Comparison of ENCODE assay signal across 8 cellular contexts in the genomic region with DNA sequence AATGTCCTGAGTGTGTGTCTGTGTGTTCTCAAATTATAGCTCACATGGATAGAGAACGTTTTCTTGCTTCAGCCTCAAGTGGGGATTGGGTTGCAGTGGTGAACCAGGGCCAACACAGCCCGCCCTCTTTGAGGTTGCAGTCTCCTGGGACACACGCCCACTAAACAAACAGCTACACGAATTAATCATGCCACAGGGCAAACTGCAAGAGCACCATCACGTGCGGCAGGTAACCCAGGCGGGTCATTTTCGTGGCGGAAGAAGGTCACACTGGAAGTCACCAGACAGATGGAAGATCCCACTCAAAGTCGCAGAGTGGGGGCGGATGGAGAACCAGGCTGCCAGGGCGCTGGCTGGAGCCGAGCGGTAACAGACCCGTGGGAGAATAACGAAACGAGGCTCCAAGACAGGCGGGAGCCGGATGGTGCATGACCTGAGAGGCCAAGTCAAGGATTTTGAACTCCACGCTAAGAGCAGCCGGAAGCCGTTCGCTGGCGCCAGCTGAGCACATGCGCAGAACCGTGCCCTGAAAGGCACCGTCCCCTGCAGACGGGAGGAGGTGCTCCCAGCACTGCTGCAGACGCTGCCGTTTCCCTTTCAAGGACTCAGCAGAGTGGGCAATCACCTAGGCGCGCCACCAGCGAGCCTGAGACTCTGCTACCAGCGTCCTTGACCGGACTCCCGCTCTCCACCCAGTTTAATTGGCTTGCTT. TPM values are rescaled to one million over a fixed set of nuclear protein-coding genes. Genes with fewer than 3 reads are reported as not detected.
A peak's percentile ranks its signal among the peaks of the same experiment; 100 is the strongest.
DNase-seq lines count a peak whose midpoint lies in the region; ATAC-seq, FAIRE-seq and TF ChIP-seq lines count a peak whose summit lies in the region.

No MANE protein-coding gene starts in this region.

- POLR2A ChIA-PET in HEK293 (lab: Yijun Ruan, JAX): interaction anchor here (0.9 to 2.7 kb wide), 2 partner anchors 10 to 12 kb away, joined by 3 to 20 read pairs; a partner anchor contains a TSS

- peak; percentile 92 for DNase-seq in DMS53 treated with DMSO at 0.1 percent for 48 hours (lab: John Stamatoyannopoulos, UW; ENCODE audit: unreplicated experiment)
- peak; percentile 93 for DNase-seq in NCI-H2107 treated with DMSO at 0.1 percent for 48 hours (lab: John Stamatoyannopoulos, UW; ENCODE audit: unreplicated experiment)
- DNase-seq in kidney epithelial cell (ENCODE audit: low read depth): no peak
- DNase-seq in suprapubic skin (ENCODE audit: low spot score in 2 of 2): no peak
- no peak for DNase-seq in D721Med (ENCODE audit: insufficient read length, low spot score)

- peak overlapping the region; percentile 29 for H3K27ac Mint-ChIP-seq in activated naive CD8-positive, alpha-beta T cell

- H3K9me3 Mint-ChIP-seq in activated naive CD8-positive, alpha-beta T cell (ENCODE audit: low read depth): no peaks in the 10 kb centered on the region

- H3K27ac ChIP-seq in HEK293 (ENCODE audit: extremely low read depth, low read depth, low read length) (peak overlapping the region; percentile 40; the same call in 1 of the 2 replicates), suprapubic skin (no peak overlapping the region)

- H3K27me3 Mint-ChIP-seq in activated naive CD8-positive, alpha-beta T cell: no peaks in the 10 kb centered on the region

- H3K4me1 Mint-ChIP-seq in activated naive CD8-positive, alpha-beta T cell (ENCODE audit: low read depth): peaks cover 32% of the 10 kb centered on the region

- peaks cover under 1% of the 10 kb centered on the region for H3K36me3 Mint-ChIP-seq in activated naive CD8-positive, alpha-beta T cell

- no peak for TF ChIP-seq EP300 in suprapubic skin (IDR thresholded peaks at IDR 0.05)

- peaks cover 3% of the 10 kb centered on the region; the same call in 1 of the 2 replicates for H3K4me1 ChIP-seq in HEK293 (ENCODE audit: control insufficient read depth, insufficient read depth, low read length)
- H3K4me1 ChIP-seq in suprapubic skin: peaks cover 5% of the 10 kb centered on the region

- H3K36me3 ChIP-seq in HEK293 (ENCODE audit: control insufficient read depth in 2 of 2, insufficient read depth in 1 of 2, low read length in 2 of 2) (peaks cover 0 to 37% of the 10 kb centered on the region in 2 experiments; a peak in 1 of 3 replicates), kidney epithelial cell (ENCODE audit: control insufficient read depth, insufficient read depth, low read length) (no peaks in the 10 kb centered on the region), suprapubic skin (peaks cover 23% of the 10 kb centered on the region)

- H3K4me3 Mint-ChIP-seq in activated naive CD8-positive, alpha-beta T cell: peak overlapping the region; percentile 76

- no peaks in the 10 kb centered on the region for H3K9me3 ChIP-seq in HEK293 (ENCODE audit: control insufficient read depth, insufficient read depth, low read depth, low read length)
- no peaks in the 10 kb centered on the region for H3K9me3 ChIP-seq in suprapubic skin

- H3K4me3 ChIP-seq in HEK293 (ENCODE audit: low read depth, low read length) (no peak overlapping the region), kidney epithelial cell (ENCODE audit: low read depth, low read length) (peak overlapping the region; percentile 23), suprapubic skin (peak overlapping the region; percentile 8)

- CTCF ChIA-PET in HEK293 (lab: Yijun Ruan, JAX): interaction anchor here (0.5 to 1.2 kb wide), 4 partner anchors 11 to 237 kb away, joined by 3 to 4 read pairs (median 3); a partner anchor contains a TSS

- TF ChIP-seq POLR2A in suprapubic skin (IDR thresholded peaks at IDR 0.05): no peak

- no peak for ATAC-seq in HG03571 (IDR thresholded peaks at IDR 0.05; ENCODE audit: unreplicated experiment)

- WGBS in suprapubic skin: 46% methylated on average over 26 of the region's 36 CpGs

- no peak for FAIRE-seq in D721Med (lab: Jason Lieb, UNC)

- peaks cover 4% of the 10 kb centered on the region for H3K27me3 ChIP-seq in kidney epithelial cell (ENCODE audit: control insufficient read depth, insufficient read depth, low read length)
- no peaks in the 10 kb centered on the region for H3K27me3 ChIP-seq in suprapubic skin

- no peak for TF ChIP-seq CTCF in HEK293 (tag by site-specific recombination; IDR thresholded peaks at IDR 0.05)
- TF ChIP-seq CTCF in kidney epithelial cell (IDR thresholded peaks at IDR 0.05; ENCODE audit: insufficient read depth, low read length, poor library complexity, severe bottlenecking): no peak
- no peak for TF ChIP-seq CTCF in suprapubic skin (IDR thresholded peaks at IDR 0.05)
- TF ChIP-seq CTCF in D721Med (IDR thresholded peaks at IDR 0.05; ENCODE audit: insufficient read depth, missing control alignments): no peak

TF ChIP-seq in HEK293, 187 proteins besides CTCF, POLR2A, EP300 and RAD21 (continues in another document):
- TF ChIP-seq ZNF24 (tag by site-specific recombination; IDR thresholded peaks at IDR 0.05): 0 out of 2 replicates have a peak, but pooled peaks have one; percentile 50
- no peak for TF ChIP-seq ZNF274 (IDR thresholded peaks at IDR 0.05; ENCODE audit: low read length)
- TF ChIP-seq ZNF274 (tag by site-specific recombination; IDR thresholded peaks at IDR 0.05; ENCODE audit: borderline replicate concordance): no peak
- TF ChIP-seq, protein P1, sequence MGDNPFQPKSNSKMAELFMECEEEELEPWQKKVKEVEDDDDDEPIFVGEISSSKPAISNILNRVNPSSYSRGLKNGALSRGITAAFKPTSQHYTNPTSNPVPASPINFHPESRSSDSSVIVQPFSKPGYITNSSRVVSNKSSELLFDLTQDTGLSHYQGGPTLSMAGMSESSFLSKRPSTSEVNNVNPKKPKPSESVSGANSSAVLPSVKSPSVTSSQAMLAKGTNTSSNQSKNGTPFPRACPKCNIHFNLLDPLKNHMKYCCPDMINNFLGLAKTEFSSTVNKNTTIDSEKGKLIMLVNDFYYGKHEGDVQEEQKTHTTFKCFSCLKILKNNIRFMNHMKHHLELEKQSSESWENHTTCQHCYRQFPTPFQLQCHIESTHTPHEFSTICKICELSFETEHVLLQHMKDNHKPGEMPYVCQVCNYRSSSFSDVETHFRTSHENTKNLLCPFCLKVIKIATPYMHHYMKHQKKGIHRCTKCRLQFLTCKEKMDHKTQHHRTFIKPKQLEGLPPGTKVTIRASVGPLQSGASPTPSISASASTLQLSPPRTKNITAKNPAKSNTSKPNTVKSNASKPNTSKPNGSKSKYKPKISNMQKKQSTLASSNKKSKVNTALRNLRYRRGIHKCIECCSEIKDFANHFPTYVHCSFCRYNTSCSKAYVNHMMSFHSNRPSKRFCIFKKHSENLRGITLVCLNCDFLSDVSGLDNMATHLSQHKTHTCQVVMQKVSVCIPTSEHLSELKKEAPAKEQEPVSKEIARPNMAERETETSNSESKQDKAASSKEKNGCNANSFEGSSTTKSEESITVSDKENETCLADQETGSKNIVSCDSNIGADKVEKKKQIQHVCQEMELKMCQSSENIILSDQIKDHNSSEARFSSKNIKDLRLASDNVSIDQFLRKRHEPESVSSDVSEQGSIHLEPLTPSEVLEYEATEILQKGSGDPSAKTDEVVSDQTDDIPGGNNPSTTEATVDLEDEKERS (tag by site-specific recombination; IDR thresholded peaks at IDR 0.05): no peak
- no peak for TF ChIP-seq ZNF239 (tag by site-specific recombination; IDR thresholded peaks at IDR 0.05)
- TF ChIP-seq ZNF514 (tag by site-specific recombination; IDR thresholded peaks at IDR 0.05): no peak
- TF ChIP-seq SP7 (tag by site-specific recombination; IDR thresholded peaks at IDR 0.05): peak; percentile 92
- TF ChIP-seq ZEB2 (tag by site-specific recombination; IDR thresholded peaks at IDR 0.05): peak; percentile 76
- TF ChIP-seq ZNF626 (tag by site-specific recombination; IDR thresholded peaks at IDR 0.05): no peak
- TF ChIP-seq WT1 (tag by site-specific recombination; IDR thresholded peaks at IDR 0.05): peak; percentile 70
- TF ChIP-seq, protein P2, sequence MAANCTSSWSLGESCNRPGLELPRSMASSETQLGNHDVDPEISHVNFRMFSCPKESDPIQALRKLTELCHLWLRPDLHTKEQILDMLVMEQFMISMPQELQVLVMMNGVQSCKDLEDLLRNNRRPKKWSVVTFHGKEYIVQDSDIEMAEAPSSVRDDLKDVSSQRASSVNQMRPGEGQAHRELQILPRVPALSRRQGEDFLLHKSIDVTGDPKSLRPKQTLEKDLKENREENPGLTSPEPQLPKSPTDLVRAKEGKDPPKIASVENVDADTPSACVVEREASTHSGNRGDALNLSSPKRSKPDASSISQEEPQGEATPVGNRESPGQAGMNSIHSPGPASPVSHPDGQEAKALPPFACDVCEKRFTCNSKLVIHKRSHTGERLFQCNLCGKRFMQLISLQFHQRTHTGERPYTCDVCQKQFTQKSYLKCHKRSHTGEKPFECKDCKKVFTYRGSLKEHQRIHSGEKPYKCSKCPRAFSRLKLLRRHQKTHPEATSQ (tag by site-specific recombination; IDR thresholded peaks at IDR 0.05): 0 out of 2 replicates have a peak, but pooled peaks have one; percentile 25
- TF ChIP-seq ZNF473 (tag by site-specific recombination; IDR thresholded peaks at IDR 0.05): no peak
- TF ChIP-seq SCRT2 (tag by site-specific recombination; IDR thresholded peaks at IDR 0.05): peak; percentile 52; the same call in 1 of the 2 replicates
- no peak for TF ChIP-seq ZFP41 (tag by site-specific recombination; IDR thresholded peaks at IDR 0.05; ENCODE audit: borderline replicate concordance)
- TF ChIP-seq, protein P3, sequence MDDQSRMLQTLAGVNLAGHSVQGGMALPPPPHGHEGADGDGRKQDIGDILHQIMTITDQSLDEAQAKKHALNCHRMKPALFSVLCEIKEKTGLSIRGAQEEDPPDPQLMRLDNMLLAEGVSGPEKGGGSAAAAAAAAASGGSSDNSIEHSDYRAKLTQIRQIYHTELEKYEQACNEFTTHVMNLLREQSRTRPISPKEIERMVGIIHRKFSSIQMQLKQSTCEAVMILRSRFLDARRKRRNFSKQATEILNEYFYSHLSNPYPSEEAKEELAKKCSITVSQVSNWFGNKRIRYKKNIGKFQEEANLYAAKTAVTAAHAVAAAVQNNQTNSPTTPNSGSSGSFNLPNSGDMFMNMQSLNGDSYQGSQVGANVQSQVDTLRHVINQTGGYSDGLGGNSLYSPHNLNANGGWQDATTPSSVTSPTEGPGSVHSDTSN (CRISPR knock-in tag; IDR thresholded peaks at IDR 0.05): no peak
- TF ChIP-seq SCRT1 (tag by site-specific recombination; IDR thresholded peaks at IDR 0.05; ENCODE audit: borderline replicate concordance): no peak
- no peak for TF ChIP-seq ZNF146 (tag by site-specific recombination; IDR thresholded peaks at IDR 0.05)
- no peak for TF ChIP-seq REPIN1 (tag by site-specific recombination; IDR thresholded peaks at IDR 0.05; ENCODE audit: low read depth)
- TF ChIP-seq ZNF623 (tag by site-specific recombination; IDR thresholded peaks at IDR 0.05): no peak
- no peak for TF ChIP-seq ZNF530 (tag by site-specific recombination; IDR thresholded peaks at IDR 0.05; ENCODE audit: low read depth)
- TF ChIP-seq ZNF202 (tag by site-specific recombination; IDR thresholded peaks at IDR 0.05; ENCODE audit: borderline replicate concordance): no peak

RNA-seq across cellular contexts. Expression of a gene that starts 10.7 kb away (rescaled TPM):
- total RNA-seq in kidney epithelial cell (3.8 and 4.2 TPM in 2 replicates), suprapubic skin (10 to 100 TPM; 32.6 to 75.6 (median 46.9) TPM)

RNA-seq across cellular contexts. Expression of a gene that starts 26.4 kb away (rescaled TPM):
- 12.4 and 15.8 TPM in 2 replicates for total RNA-seq in kidney epithelial cell
- total RNA-seq in suprapubic skin: 10 to 100 TPM; 19.9 to 55.4 (median 27.6) TPM

Comparison
In these comparisons a context has a peak if more than half of its experiments do, and no peak if none do; other contexts are left out.
1. DNase-seq: peak in DMS53 treated with DMSO at 0.1 percent for 48 hours (single experiment) and NCI-H2107 treated with DMSO at 0.1 percent for 48 hours (single experiment); none in kidney epithelial cell (single experiment), suprapubic skin (0 of 2) and D721Med (single experiment).